1 cellular context compared by ENCODE assay signal in the genomic region with DNA sequence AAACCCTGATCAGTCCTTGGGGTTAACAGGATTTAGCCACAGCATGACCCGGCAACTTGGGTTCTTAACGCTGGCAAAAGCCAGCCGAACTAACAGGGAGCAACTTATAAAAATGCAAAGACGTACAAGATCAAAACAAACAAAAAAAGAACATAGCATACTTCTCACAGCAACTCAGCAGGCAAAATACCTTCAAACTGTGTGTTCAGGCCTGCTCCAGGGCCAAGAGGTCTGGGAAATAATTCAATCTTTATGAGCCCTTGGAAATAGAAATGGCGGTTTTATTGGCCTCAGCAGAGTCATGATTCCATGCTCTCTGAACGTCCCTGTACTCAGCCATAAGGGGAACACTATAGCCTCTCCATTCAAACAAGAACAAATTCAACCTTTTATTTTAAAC.
TF ChIP-seq lines count a peak whose summit lies in the region.

No MANE protein-coding gene starts in this region.

TF ChIP-seq in HEK293, 187 proteins besides CTCF, POLR2A, EP300 and RAD21 (continued from another document):
- TF ChIP-seq, protein P1, sequence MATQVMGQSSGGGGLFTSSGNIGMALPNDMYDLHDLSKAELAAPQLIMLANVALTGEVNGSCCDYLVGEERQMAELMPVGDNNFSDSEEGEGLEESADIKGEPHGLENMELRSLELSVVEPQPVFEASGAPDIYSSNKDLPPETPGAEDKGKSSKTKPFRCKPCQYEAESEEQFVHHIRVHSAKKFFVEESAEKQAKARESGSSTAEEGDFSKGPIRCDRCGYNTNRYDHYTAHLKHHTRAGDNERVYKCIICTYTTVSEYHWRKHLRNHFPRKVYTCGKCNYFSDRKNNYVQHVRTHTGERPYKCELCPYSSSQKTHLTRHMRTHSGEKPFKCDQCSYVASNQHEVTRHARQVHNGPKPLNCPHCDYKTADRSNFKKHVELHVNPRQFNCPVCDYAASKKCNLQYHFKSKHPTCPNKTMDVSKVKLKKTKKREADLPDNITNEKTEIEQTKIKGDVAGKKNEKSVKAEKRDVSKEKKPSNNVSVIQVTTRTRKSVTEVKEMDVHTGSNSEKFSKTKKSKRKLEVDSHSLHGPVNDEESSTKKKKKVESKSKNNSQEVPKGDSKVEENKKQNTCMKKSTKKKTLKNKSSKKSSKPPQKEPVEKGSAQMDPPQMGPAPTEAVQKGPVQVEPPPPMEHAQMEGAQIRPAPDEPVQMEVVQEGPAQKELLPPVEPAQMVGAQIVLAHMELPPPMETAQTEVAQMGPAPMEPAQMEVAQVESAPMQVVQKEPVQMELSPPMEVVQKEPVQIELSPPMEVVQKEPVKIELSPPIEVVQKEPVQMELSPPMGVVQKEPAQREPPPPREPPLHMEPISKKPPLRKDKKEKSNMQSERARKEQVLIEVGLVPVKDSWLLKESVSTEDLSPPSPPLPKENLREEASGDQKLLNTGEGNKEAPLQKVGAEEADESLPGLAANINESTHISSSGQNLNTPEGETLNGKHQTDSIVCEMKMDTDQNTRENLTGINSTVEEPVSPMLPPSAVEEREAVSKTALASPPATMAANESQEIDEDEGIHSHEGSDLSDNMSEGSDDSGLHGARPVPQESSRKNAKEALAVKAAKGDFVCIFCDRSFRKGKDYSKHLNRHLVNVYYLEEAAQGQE (tag by site-specific recombination; IDR thresholded peaks at IDR 0.05) = no peak
- TF ChIP-seq, protein P2, sequence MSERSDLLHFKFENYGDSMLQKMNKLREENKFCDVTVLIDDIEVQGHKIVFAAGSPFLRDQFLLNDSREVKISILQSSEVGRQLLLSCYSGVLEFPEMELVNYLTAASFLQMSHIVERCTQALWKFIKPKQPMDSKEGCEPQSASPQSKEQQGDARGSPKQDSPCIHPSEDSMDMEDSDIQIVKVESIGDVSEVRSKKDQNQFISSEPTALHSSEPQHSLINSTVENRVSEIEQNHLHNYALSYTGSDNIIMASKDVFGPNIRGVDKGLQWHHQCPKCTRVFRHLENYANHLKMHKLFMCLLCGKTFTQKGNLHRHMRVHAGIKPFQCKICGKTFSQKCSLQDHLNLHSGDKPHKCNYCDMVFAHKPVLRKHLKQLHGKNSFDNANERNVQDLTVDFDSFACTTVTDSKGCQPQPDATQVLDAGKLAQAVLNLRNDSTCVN (tag by site-specific recombination; optimal IDR thresholded peaks at IDR 0.05) = no peak
